In the genomic region with DNA sequence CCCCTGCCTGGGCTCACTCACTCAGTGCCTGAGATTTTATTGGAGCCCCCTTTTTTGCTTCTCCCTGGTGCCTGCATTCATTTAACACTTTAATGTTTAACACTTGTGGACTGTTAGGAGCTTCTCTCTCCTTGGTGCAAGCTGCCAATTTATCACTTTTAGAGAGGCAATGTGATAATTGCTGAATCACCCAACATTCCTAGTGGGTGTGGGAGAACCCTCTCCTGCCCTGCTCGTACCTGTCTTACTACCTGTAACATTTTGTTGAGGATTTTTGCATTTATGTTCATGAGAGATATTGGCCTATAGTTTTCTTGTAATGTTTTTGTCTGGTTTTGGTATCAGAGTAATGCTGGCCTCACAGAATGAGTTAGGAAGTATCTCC, we compare ENCODE assay signal across 25 cellular contexts. TPM values are rescaled to one million over a fixed set of nuclear protein-coding genes. Genes with fewer than 3 reads are reported as not detected.
A peak's percentile ranks its signal among the peaks of the same experiment; 100 is the strongest.
DNase-seq lines count a peak whose midpoint lies in the region; ATAC-seq, FAIRE-seq and TF ChIP-seq lines count a peak whose summit lies in the region.
"Had no signal": no experiment of that assay in that cellular context is flagged by ENCODE, and none has a peak within 500 bp of the region (broad histone marks: within the 10 kb centered on the region; RNA-seq: fewer than 3 reads in every experiment).

No MANE protein-coding gene starts in this region.

- peaks cover 27% of the 10 kb centered on the region for H3K36me3 ChIP-seq in KOPT-K1 (ENCODE audit: insufficient read depth, low read length)
- H3K36me3 ChIP-seq in bronchial epithelial cell (ENCODE audit: control insufficient read depth, insufficient read depth, low read length) = peaks cover 2% of the 10 kb centered on the region
- no peaks in the 10 kb centered on the region for H3K36me3 ChIP-seq in mesendoderm (ENCODE audit: control insufficient read depth, insufficient read depth, low read length)

- H4K5ac ChIP-seq in mesendoderm (ENCODE audit: low read length) = no peak overlapping the region

- H3K18ac ChIP-seq in mesendoderm (ENCODE audit: low read length) = no peak overlapping the region

- H2BK5ac ChIP-seq in mesendoderm (ENCODE audit: low read length) = no peak overlapping the region

- H3K9me3 Mint-ChIP-seq in activated T-cell treated with anti-CD3 and anti-CD28 coated beads, Interleukin-2, amount 50 U/mL, for 24 hours = peaks cover 12% of the 10 kb centered on the region
- peaks cover 15% of the 10 kb centered on the region for H3K9me3 Mint-ChIP-seq in activated T-cell treated with anti-CD3 and anti-CD28 coated beads, Interleukin-2, amount 50 U/mL, for 4 hours
- H3K9me3 Mint-ChIP-seq in stimulated activated memory B cell treated with anti-CD40 and anti-IgM and Interleukin-4, amounts not matched to agents 10 μg/mL and 1 μg/mL and 100 μg/mL, for 72 hours = peaks cover 3% of the 10 kb centered on the region

- no peak for FAIRE-seq in bronchial epithelial cell (lab: Jason Lieb, UNC)
- FAIRE-seq: endothelial cell of umbilical vein had no signal

- no peaks in the 10 kb centered on the region for H3K27me3 ChIP-seq in bronchial epithelial cell (ENCODE audit: control insufficient read depth, insufficient read depth, low read length)
- H3K27me3 ChIP-seq in mesendoderm (ENCODE audit: insufficient read depth, low read length, poor library complexity) = no peaks in the 10 kb centered on the region
- H3K27me3 ChIP-seq: upper lobe of left lung had no signal

- H3K56ac ChIP-seq in mesendoderm (ENCODE audit: low read length) = no peak overlapping the region

- no peak overlapping the region for H3K4me2 ChIP-seq in mesendoderm (ENCODE audit: low read length)

- peaks cover 54% of the 10 kb centered on the region for H3K36me3 Mint-ChIP-seq in activated T-cell treated with anti-CD3 and anti-CD28 coated beads, Interleukin-2, amount 50 U/mL, for 24 hours (ENCODE audit: low read depth)
- H3K36me3 Mint-ChIP-seq in activated T-cell treated with anti-CD3 and anti-CD28 coated beads, Interleukin-2, amount 50 U/mL, for 4 hours (ENCODE audit: insufficient read depth) = peaks cover 37% of the 10 kb centered on the region
- H3K36me3 Mint-ChIP-seq in stimulated activated memory B cell treated with anti-CD40 and anti-IgM and Interleukin-4, amounts not matched to agents 10 μg/mL and 1 μg/mL and 100 μg/mL, for 72 hours = peaks cover 64% of the 10 kb centered on the region

- peak overlapping the region; percentile 57 for H3K27ac Mint-ChIP-seq in activated T-cell treated with anti-CD3 and anti-CD28 coated beads, Interleukin-2, amount 50 U/mL, for 24 hours
- H3K27ac Mint-ChIP-seq in stimulated activated memory B cell treated with anti-CD40 and anti-IgM and Interleukin-4, amounts not matched to agents 10 μg/mL and 1 μg/mL and 100 μg/mL, for 72 hours = peak overlapping the region; percentile 73
- H3K27ac Mint-ChIP-seq: brain; nephron progenitor cell; stimulated activated naive CD8-positive, alpha-beta T cell treated with anti-CD3 and anti-CD28 coated beads, Interleukin-15, Interleukin-2, amounts not matched to agents 100 ng/mL and 50 ng/mL, for 24 hours had no signal

- H2BK120ac ChIP-seq in mesendoderm (ENCODE audit: low read depth, low read length) = no peak overlapping the region

- no peak overlapping the region for H4K8ac ChIP-seq in mesendoderm (ENCODE audit: low read depth, low read length)

- no peak overlapping the region for H3K23ac ChIP-seq in mesendoderm (ENCODE audit: low read length)

- H3K4me3 ChIP-seq in bronchial epithelial cell (ENCODE audit: low read depth, low read length) (no peak overlapping the region), mesendoderm (ENCODE audit: low read length) (no peak overlapping the region)
- H3K4me3 ChIP-seq: upper lobe of left lung had no signal

- peaks cover 15% of the 10 kb centered on the region for H3K9me3 ChIP-seq in KOPT-K1 (ENCODE audit: insufficient read depth, low read length, poor library complexity, severe bottlenecking)
- H3K9me3 ChIP-seq: upper lobe of left lung had no signal

- H2BK15ac ChIP-seq in mesendoderm (replicated peaks; ENCODE audit: low read depth) = no peak overlapping the region

- no peak for TF ChIP-seq CTCF in bronchial epithelial cell (IDR thresholded peaks at IDR 0.05; ENCODE audit: insufficient read depth, low read length, severe bottlenecking)

- no peaks in the 10 kb centered on the region for H3K27me3 Mint-ChIP-seq in activated T-cell treated with anti-CD3 and anti-CD28 coated beads, Interleukin-2, amount 50 U/mL, for 24 hours
- H3K27me3 Mint-ChIP-seq in activated T-cell treated with anti-CD3 and anti-CD28 coated beads, Interleukin-2, amount 50 U/mL, for 4 hours (ENCODE audit: low read depth) = no peaks in the 10 kb centered on the region
- H3K27me3 Mint-ChIP-seq in stimulated activated memory B cell treated with anti-CD40 and anti-IgM and Interleukin-4, amounts not matched to agents 10 μg/mL and 1 μg/mL and 100 μg/mL, for 72 hours = no peaks in the 10 kb centered on the region
- H3K27me3 Mint-ChIP-seq: stimulated activated naive CD8-positive, alpha-beta T cell treated with anti-CD3 and anti-CD28 coated beads, Interleukin-15, Interleukin-2, amounts not matched to agents 100 ng/mL and 50 ng/mL, for 24 hours had no signal

- H3K79me1 ChIP-seq in mesendoderm (ENCODE audit: low read length) = peaks cover 10% of the 10 kb centered on the region

- H3K9ac ChIP-seq in mesendoderm (ENCODE audit: low read length) = no peak overlapping the region

- DNase-seq in activated T-cell treated with anti-CD3 and anti-CD28 coated beads, Interleukin-2, amount 50 U/mL, for 24 hours = no peak
- DNase-seq in activated T-cell treated with anti-CD3 and anti-CD28 coated beads, Interleukin-2, amount 50 U/mL, for 4 hours = no peak
- peak; percentile 57 for DNase-seq in bronchial epithelial cell (ENCODE audit: low read depth)
- DNase-seq in GM19238 (ENCODE audit: insufficient read length, low spot score) = no peak
- DNase-seq in DMS153 (lab: John Stamatoyannopoulos, UW) = no peak
- DNase-seq in mesendoderm = no peak
- DNase-seq: DMS79 treated with DMSO at 0.1 percent for 48 hours; foreskin fibroblast; hypothalamus; islet precursor cell; Karpas-422; mesenchymal stem cell; NCI-H1105 treated with DMSO at 0.1 percent for 48 hours; NCI-H524 treated with DMSO at 0.1 percent for 48 hours; nephron progenitor cell; posterior cingulate gyrus; stimulated activated CD4-positive, alpha-beta T cell treated with anti-CD3 and anti-CD28 coated beads, Interleukin-2, amount 100 ng/mL, for 24 hours; SW 1271; upper lobe of left lung had no signal

- peaks cover 42% of the 10 kb centered on the region for H3K79me2 ChIP-seq in mesendoderm (ENCODE audit: control insufficient read depth, insufficient read depth, low read length)

- H3K4me1 Mint-ChIP-seq in activated T-cell treated with anti-CD3 and anti-CD28 coated beads, Interleukin-2, amount 50 U/mL, for 24 hours (ENCODE audit: low read depth) = peaks cover 80% of the 10 kb centered on the region
- peaks cover 68% of the 10 kb centered on the region for H3K4me1 Mint-ChIP-seq in activated T-cell treated with anti-CD3 and anti-CD28 coated beads, Interleukin-2, amount 50 U/mL, for 4 hours (ENCODE audit: low read depth)
- peaks cover 58% of the 10 kb centered on the region for H3K4me1 Mint-ChIP-seq in stimulated activated memory B cell treated with anti-CD40 and anti-IgM and Interleukin-4, amounts not matched to agents 10 μg/mL and 1 μg/mL and 100 μg/mL, for 72 hours
- H3K4me1 Mint-ChIP-seq: nephron progenitor cell had no signal

- H3K4ac ChIP-seq in mesendoderm (ENCODE audit: low read depth, low read length) = no peak overlapping the region

- ATAC-seq in activated T-cell treated with anti-CD3 and anti-CD28 coated beads, Interleukin-2, amount 50 U/mL, for 4 hours = no peak
- ATAC-seq in stimulated activated memory B cell treated with anti-CD40 and anti-IgM and Interleukin-4, amounts not matched to agents 10 μg/mL and 1 μg/mL and 100 μg/mL, for 72 hours = no peak

- no peak overlapping the region for H3K4me3 Mint-ChIP-seq in activated T-cell treated with anti-CD3 and anti-CD28 coated beads, Interleukin-2, amount 50 U/mL, for 24 hours
- H3K4me3 Mint-ChIP-seq in activated T-cell treated with anti-CD3 and anti-CD28 coated beads, Interleukin-2, amount 50 U/mL, for 4 hours = no peak overlapping the region
- H3K4me3 Mint-ChIP-seq in stimulated activated memory B cell treated with anti-CD40 and anti-IgM and Interleukin-4, amounts not matched to agents 10 μg/mL and 1 μg/mL and 100 μg/mL, for 72 hours = no peak overlapping the region
- H3K4me3 Mint-ChIP-seq: brain; CD14-positive monocyte; nephron progenitor cell; stimulated activated naive CD8-positive, alpha-beta T cell treated with anti-CD3 and anti-CD28 coated beads, Interleukin-15, Interleukin-2, amounts not matched to agents 100 ng/mL and 50 ng/mL, for 24 hours had no signal

- H2AK5ac ChIP-seq in mesendoderm (ENCODE audit: low read length) = no peak overlapping the region

- peak overlapping the region; percentile 72 for H3K27ac ChIP-seq in KOPT-K1 (ENCODE audit: low read depth, low read length, poor library complexity, severe bottlenecking)
- no peak overlapping the region for H3K27ac ChIP-seq in mesendoderm (ENCODE audit: low read depth, low read length)

- WGBS in mesendoderm (ENCODE audit: extremely low coverage, insufficient coverage, low lambda C conversion rate) = no CpG with 5 or more reads among the region's 1 CpG

- peaks cover 2% of the 10 kb centered on the region for H3K4me1 ChIP-seq in mesendoderm (ENCODE audit: control insufficient read depth, low read depth, low read length)

RNA-seq across cellular contexts. Expression of gene STAM, which starts 13.2 kb away (rescaled TPM):
- total RNA-seq in activated T-cell treated with anti-CD3 and anti-CD28 coated beads, Interleukin-2, amount 50 U/mL, for 4 hours = 10 to 100 TPM; 12.9 to 14.7 (median 14.7) TPM
- total RNA-seq in bronchial epithelial cell = 21.9 and 31.6 TPM in 2 replicates
- polyA plus RNA-seq in mesendoderm (2013, experiment 1 of 2) = 29.6 TPM
- 29.5 TPM for polyA plus RNA-seq in mesendoderm (2013, experiment 2 of 2)

RNA-seq across cellular contexts. Expression of gene HACD1, which starts 39.9 kb away (rescaled TPM):
- total RNA-seq in activated T-cell treated with anti-CD3 and anti-CD28 coated beads, Interleukin-2, amount 50 U/mL, for 4 hours = under 1 TPM; 0.71 to 0.92 (median 0.76) TPM
- 22.1 and 24.6 TPM in 2 replicates for total RNA-seq in bronchial epithelial cell
- polyA plus RNA-seq in mesendoderm (2013, experiment 1 of 2) = 24.1 TPM
- polyA plus RNA-seq in mesendoderm (2013, experiment 2 of 2) = 24.0 TPM

Comparison
In these comparisons a context has a peak if more than half of its experiments do, and no peak if none do; other contexts are left out.
1. RNA of gene HACD1, which starts 39.9 kb away (total RNA-seq): 22.1 to 24.6 TPM in bronchial epithelial cell; 0.71 to 0.92 TPM in activated T-cell treated with anti-CD3 and anti-CD28 coated beads, Interleukin-2, amount 50 U/mL, for 4 hours; every median in the first group is over 10 times any median in the second.